ENCODE assay signal across 21 cellular contexts in genomic region chr3:64773150-64773549, GRCh38.
"Had no signal": no experiment of that assay in that cellular context is flagged by ENCODE, and none has a peak within 500 bp of the region (broad histone marks: within the 10 kb centered on the region; RNA-seq: fewer than 3 reads in every experiment).

No MANE protein-coding gene starts in this region.

- H3K36me3 ChIP-seq: pancreas, right lobe of liver had no signal

- H3K4me1 ChIP-seq: pancreas, right lobe of liver had no signal

- DNase-seq: activated CD4-positive, alpha-beta T cell treated with anti-CD3 and anti-CD28 coated beads, Interleukin-2, amount 10 ng/mL, durations not matched to agents 24 days and 14 days; activated CD8-positive, alpha-beta memory T cell treated with anti-CD3 and anti-CD28 coated beads, Interleukin-2, amount 10 ng/mL, durations not matched to agents 7 days and 5 days; activated CD8-positive, alpha-beta T cell treated with anti-CD3 and anti-CD28 coated beads for 36 hours; activated effector memory CD4-positive, alpha-beta T cell treated with anti-CD3 and anti-CD28 coated beads, Interleukin-2, amount 50 U/mL, for 16 hours; activated naive CD4-positive, alpha-beta T cell treated with anti-CD3 and anti-CD28 coated beads, Interleukin-2, amount 10 ng/mL, durations not matched to agents 7 days and 5 days; activated T-cell treated with anti-CD3 and anti-CD28 coated beads for 4 hours; amygdala; cerebellar nuclear complex; cortex of kidney; endodermal cell; heart right ventricle; kidney; mesendoderm; mucosa of descending colon; nephron progenitor cell; pancreas; right lobe of liver; stimulated activated CD4-positive, alpha-beta T cell treated with anti-CD3 and anti-CD28 coated beads, Interleukin-2, amount 100 ng/mL, for 48 hours; stimulated activated naive CD4-positive, alpha-beta T cell; T1000 had no signal

- ATAC-seq: activated CD8-positive, alpha-beta memory T cell treated with anti-CD3 and anti-CD28 coated beads, Interleukin-2, amount 10 ng/mL, durations not matched to agents 7 days and 5 days; activated CD8-positive, alpha-beta T cell treated with anti-CD3 and anti-CD28 coated beads for 36 hours; mucosa of descending colon; pancreas; right lobe of liver had no signal

- H3K27me3 ChIP-seq: heart right ventricle, pancreas, right lobe of liver had no signal

- H3K9me3 ChIP-seq: pancreas, right lobe of liver had no signal

- H3K4me3 ChIP-seq: heart right ventricle, mucosa of descending colon, pancreas, right lobe of liver had no signal

- FAIRE-seq: bronchial epithelial cell, kidney had no signal

- H3K27ac ChIP-seq: heart right ventricle, pancreas, right lobe of liver had no signal
